Comparison of ENCODE assay signal across 21 cellular contexts in genomic region chr6:80376411-80376810, GRCh38.
DNase-seq lines count a peak whose midpoint lies in the region; ATAC-seq and TF ChIP-seq lines count a peak whose summit lies in the region.
"Had no signal": no experiment of that assay in that cellular context is flagged by ENCODE, and none has a peak within 500 bp of the region (broad histone marks: within the 10 kb centered on the region; RNA-seq: fewer than 3 reads in every experiment).

No MANE protein-coding gene starts in this region.

- H3K9ac ChIP-seq in fibroblast of lung (ENCODE audit: insufficient read depth, low read length), result no peak overlapping the region

- H3K4me3 Mint-ChIP-seq in nephron, result no peak overlapping the region
- no peak overlapping the region for H3K4me3 Mint-ChIP-seq in naive thymus-derived CD8-positive, alpha-beta T cell
- H3K4me3 Mint-ChIP-seq in T-helper 2 cell treated with Interferon-gamma antibody and Interleukin-4, amounts not matched to agents 5 μg/mL and 100 μg/mL, for 36 hours, result no peak overlapping the region
- H3K4me3 Mint-ChIP-seq: CD4-positive, alpha-beta memory T cell had no signal

- peak overlapping the region in 2 of 3 experiments; percentile 6 to 35 for H3K27ac Mint-ChIP-seq in nephron
- no peak overlapping the region for H3K27ac Mint-ChIP-seq in naive thymus-derived CD8-positive, alpha-beta T cell
- no peak overlapping the region for H3K27ac Mint-ChIP-seq in T-helper 2 cell treated with Interferon-gamma antibody and Interleukin-4, amounts not matched to agents 5 μg/mL and 100 μg/mL, for 36 hours
- H3K27ac Mint-ChIP-seq: CD4-positive, alpha-beta memory T cell had no signal

- TF ChIP-seq CTCF in fibroblast of lung (conservative IDR thresholded peaks at IDR 0.05 in 1 of 2, IDR thresholded peaks at IDR 0.05 in 1 of 2; ENCODE audit: low read depth in 1 of 2, low read length in 2 of 2), result no peak
- no peak for TF ChIP-seq CTCF in nephron (IDR thresholded peaks at IDR 0.05; ENCODE audit: unreplicated experiment in 3 of 3)

- DNase-seq in astrocyte of the hippocampus (ENCODE audit: low read depth, low spot score) (peak; percentile 39), fibroblast of lung (ENCODE audit: low read depth in 2 of 2) (peak; percentile 18 to 79), midbrain (lab: John Stamatoyannopoulos, UW) (no peak), NCI-H187 treated with DMSO at 0.1 percent for 48 hours (lab: John Stamatoyannopoulos, UW) (no peak)
- no peak for DNase-seq in naive thymus-derived CD8-positive, alpha-beta T cell
- DNase-seq in T-helper 2 cell treated with Interferon-gamma antibody and Interleukin-4, amounts not matched to agents 5 μg/mL and 100 μg/mL, for 36 hours (ENCODE audit: low spot score), result no peak
- DNase-seq: C1 segment of cervical spinal cord; CD4-positive, alpha-beta memory T cell; COR-L47; HCEC 1CT; Karpas-422; NCI-H1092 treated with DMSO at 0.1 percent for 48 hours; NCI-H1436; NCI-H187; NCI-H524; NCI-H774; PC-9 had no signal

- no peaks in the 10 kb centered on the region for H4K20me1 ChIP-seq in fibroblast of lung (ENCODE audit: control insufficient read depth, extremely low read depth, insufficient read depth, low read length)

- no peak for ATAC-seq in naive thymus-derived CD8-positive, alpha-beta T cell
- ATAC-seq: Right ventricle myocardium inferior, SK-N-SH treated with all-trans-retinoic acid at 6 μM for 48 hours had no signal

- peaks cover 12% of the 10 kb centered on the region for H3K4me1 Mint-ChIP-seq in nephron
- H3K4me1 Mint-ChIP-seq in naive thymus-derived CD8-positive, alpha-beta T cell, result no peaks in the 10 kb centered on the region
- H3K4me1 Mint-ChIP-seq in T-helper 2 cell treated with Interferon-gamma antibody and Interleukin-4, amounts not matched to agents 5 μg/mL and 100 μg/mL, for 36 hours (ENCODE audit: low read depth), result no peaks in the 10 kb centered on the region
- H3K4me1 Mint-ChIP-seq: CD4-positive, alpha-beta memory T cell had no signal

- peaks cover 37% of the 10 kb centered on the region for H3K9me3 Mint-ChIP-seq in nephron
- H3K9me3 Mint-ChIP-seq in naive thymus-derived CD8-positive, alpha-beta T cell, result peaks cover 0 to 43% (median 17%) of the 10 kb centered on the region in 9 donors
- H3K9me3 Mint-ChIP-seq in T-helper 2 cell treated with Interferon-gamma antibody and Interleukin-4, amounts not matched to agents 5 μg/mL and 100 μg/mL, for 36 hours, result no peaks in the 10 kb centered on the region

- no peaks in the 10 kb centered on the region for H3K79me2 ChIP-seq in fibroblast of lung (ENCODE audit: control insufficient read depth, insufficient read depth, low read length)

- no peak overlapping the region for H3K4me3 ChIP-seq in fibroblast of lung (replicated peaks in 1 of 4; ENCODE audit: control extremely low read depth in 1 of 4, insufficient read depth in 1 of 4, low read depth in 3 of 4, low read length in 4 of 4)
- H3K4me3 ChIP-seq: PC-9, SJCRH30 had no signal

- no peak overlapping the region for H3K27ac ChIP-seq in fibroblast of lung (ENCODE audit: insufficient read depth, low read length)
- H3K27ac ChIP-seq: PC-9, SJCRH30 had no signal

- no peaks in the 10 kb centered on the region for H3K36me3 Mint-ChIP-seq in nephron (ENCODE audit: low read depth)
- peaks cover 0 to 37% (median 36%) of the 10 kb centered on the region in 3 donors for H3K36me3 Mint-ChIP-seq in naive thymus-derived CD8-positive, alpha-beta T cell
- H3K36me3 Mint-ChIP-seq in T-helper 2 cell treated with Interferon-gamma antibody and Interleukin-4, amounts not matched to agents 5 μg/mL and 100 μg/mL, for 36 hours (ENCODE audit: low read depth), result no peaks in the 10 kb centered on the region

- H3K4me2 ChIP-seq in fibroblast of lung (ENCODE audit: extremely low read depth, insufficient read depth, low read length), result no peak overlapping the region
- H3K4me2 ChIP-seq: PC-9 had no signal

- H3K9me3 ChIP-seq in fibroblast of lung (ENCODE audit: control insufficient read depth, insufficient read depth, low read depth, low read length), result no peaks in the 10 kb centered on the region
- H3K9me3 ChIP-seq: SJCRH30 had no signal

- H3K27me3 Mint-ChIP-seq in nephron (ENCODE audit: low read depth), result no peaks in the 10 kb centered on the region
- H3K27me3 Mint-ChIP-seq in naive thymus-derived CD8-positive, alpha-beta T cell, result no peaks in the 10 kb centered on the region
- H3K27me3 Mint-ChIP-seq in T-helper 2 cell treated with Interferon-gamma antibody and Interleukin-4, amounts not matched to agents 5 μg/mL and 100 μg/mL, for 36 hours (ENCODE audit: low read depth), result no peaks in the 10 kb centered on the region
- H3K27me3 Mint-ChIP-seq: CD4-positive, alpha-beta memory T cell had no signal

- no peak overlapping the region for H2AFZ ChIP-seq in fibroblast of lung (ENCODE audit: low read length)
- H2AFZ ChIP-seq: PC-9 had no signal

- no peaks in the 10 kb centered on the region for H3K4me1 ChIP-seq in fibroblast of lung (ENCODE audit: control insufficient read depth, extremely low read depth, insufficient read depth, low read length)

- POLR2A ChIA-PET in naive thymus-derived CD8-positive, alpha-beta T cell (lab: Charles Lee), result no interaction called here

- no peaks in the 10 kb centered on the region for H3K36me3 ChIP-seq in fibroblast of lung (ENCODE audit: control insufficient read depth, insufficient read depth, low read length)
- H3K36me3 ChIP-seq: SJCRH30 had no signal

- H3K27me3 ChIP-seq in fibroblast of lung (ENCODE audit: control insufficient read depth, insufficient read depth, low read length), result no peaks in the 10 kb centered on the region
- H3K27me3 ChIP-seq: SJCRH30 had no signal

Comparison
In these comparisons a context has a peak if more than half of its experiments do, and no peak if none do; other contexts are left out.
1. DNase-seq: peak in astrocyte of the hippocampus (single experiment) and fibroblast of lung (2 of 2); none in midbrain (single experiment), naive thymus-derived CD8-positive, alpha-beta T cell (0 of 10), NCI-H187 treated with DMSO at 0.1 percent for 48 hours (single experiment) and T-helper 2 cell treated with Interferon-gamma antibody and Interleukin-4, amounts not matched to agents 5 μg/mL and 100 μg/mL, for 36 hours (single experiment).
2. H3K27ac Mint-ChIP-seq: peak in nephron (2 of 3); none in naive thymus-derived CD8-positive, alpha-beta T cell (0 of 10) and T-helper 2 cell treated with Interferon-gamma antibody and Interleukin-4, amounts not matched to agents 5 μg/mL and 100 μg/mL, for 36 hours (single experiment).